16 cellular contexts compared by ENCODE assay signal in genomic region chr12:43914391-43914790, GRCh38.
"Had no signal": no experiment of that assay in that cellular context is flagged by ENCODE, and none has a peak within 500 bp of the region (broad histone marks: within the 10 kb centered on the region; RNA-seq: fewer than 3 reads in every experiment).

No MANE protein-coding gene starts in this region.

- DNase-seq: MM.1S, NCI-H1092 treated with DMSO at 0.1 percent for 48 hours, NCI-H1436, NCI-H187, NCI-H2029, NCI-H2171, NCI-H226, NCI-H446, NCI-H510A, NCI-H524 treated with DMSO at 0.1 percent for 48 hours, SHP77 had no signal

- H3K9ac ChIP-seq: KMS-11 had no signal

- H3K9me3 Mint-ChIP-seq: IgD-negative memory B cell had no signal

- H3K4me3 ChIP-seq: K562 had no signal

- H3K4me3 Mint-ChIP-seq: IgD-negative memory B cell had no signal

- H3K27ac ChIP-seq: HL-60, KMS-11, RWPE1 had no signal

- H3K4me1 Mint-ChIP-seq: IgD-negative memory B cell had no signal

- H3K27me3 Mint-ChIP-seq: IgD-negative memory B cell had no signal

- H3K4me2 ChIP-seq: KMS-11 had no signal
